ENCODE assay signal across 1 cellular context in genomic region chr2:20536619-20537422, GRCh38.
TF ChIP-seq lines count a peak whose summit lies in the region.

No MANE protein-coding gene starts in this region.

TF ChIP-seq in HepG2, 621 proteins besides CTCF, POLR2A, EP300 and RAD21 (continued from another document and continues in another):
- TF ChIP-seq ZNF407 (CRISPR knock-in tag; IDR thresholded peaks at IDR 0.05; ENCODE audit: not compliant biosample characterization) = peak; percentile 27
- TF ChIP-seq U2AF2 (IDR thresholded peaks at IDR 0.05; ENCODE audit: low read depth, low read length) = no peak
- peak; percentile 36; the same call in 1 of the 2 replicates for TF ChIP-seq ZNF768 (CRISPR knock-in tag; IDR thresholded peaks at IDR 0.05)
- TF ChIP-seq NFE2L2 (IDR thresholded peaks at IDR 0.05; ENCODE audit: low read length) = no peak
- TF ChIP-seq RFX5 (IDR thresholded peaks at IDR 0.05; ENCODE audit: low read depth, low read length) = no peak
- 0 out of 2 replicates have a peak, but pooled peaks have one; percentile 51 for TF ChIP-seq ZNF816 (CRISPR knock-in tag; IDR thresholded peaks at IDR 0.05; ENCODE audit: borderline replicate concordance)
- 0 out of 2 replicates have a peak, but pooled peaks have one; percentile 84 for TF ChIP-seq ATF5 (CRISPR knock-in tag; IDR thresholded peaks at IDR 0.05; ENCODE audit: low read depth)
- peak; percentile 75 for TF ChIP-seq BRD4 (CRISPR knock-in tag; IDR thresholded peaks at IDR 0.05)
- peak; percentile 51; the same call in 1 of the 2 replicates for TF ChIP-seq UBTF (CRISPR knock-in tag; IDR thresholded peaks at IDR 0.05)
- TF ChIP-seq SALL1 (CRISPR knock-in tag; IDR thresholded peaks at IDR 0.05) = peak; percentile 33; the same call in 1 of the 2 replicates
- TF ChIP-seq ATF3 (CRISPR knock-in tag; IDR thresholded peaks at IDR 0.05) = no peak; the same call in 1 of the 2 replicates
- TF ChIP-seq SP2 (CRISPR knock-in tag; IDR thresholded peaks at IDR 0.05) = no peak
- 0 out of 2 replicates have a peak, but pooled peaks have one; percentile 11 for TF ChIP-seq RXRA (CRISPR knock-in tag; IDR thresholded peaks at IDR 0.05)
- no peak for TF ChIP-seq CREB1 (IDR thresholded peaks at IDR 0.05)
- no peak for TF ChIP-seq CREB1 (CRISPR knock-in tag; IDR thresholded peaks at IDR 0.05)
- no peak for TF ChIP-seq MIER3 (CRISPR knock-in tag; IDR thresholded peaks at IDR 0.05; ENCODE audit: borderline replicate concordance)
- TF ChIP-seq EEA1 (CRISPR knock-in tag; IDR thresholded peaks at IDR 0.05; ENCODE audit: borderline replicate concordance) = 0 out of 2 replicates have a peak, but pooled peaks have one; percentile 73
- 0 out of 2 replicates have a peak, but pooled peaks have one; percentile 0 for TF ChIP-seq POLR2AphosphoS5 (IDR thresholded peaks at IDR 0.05; ENCODE audit: low read depth, low read length)
- no peak for TF ChIP-seq NONO (IDR thresholded peaks at IDR 0.05)
- 0 out of 2 replicates have a peak, but pooled peaks have one; percentile 54 for TF ChIP-seq NONO (CRISPR knock-in tag; conservative IDR thresholded peaks at IDR 0.05)
- TF ChIP-seq EHMT2 (IDR thresholded peaks at IDR 0.05; ENCODE audit: borderline replicate concordance, low read depth, low read length) = 0 out of 2 replicates have a peak, but pooled peaks have one; percentile 1
- no peak for TF ChIP-seq ARNT (IDR thresholded peaks at IDR 0.05)
- TF ChIP-seq MXD3 (CRISPR knock-in tag; IDR thresholded peaks at IDR 0.05) = no peak; the same call in 1 of the 2 replicates
- TF ChIP-seq ZFY (CRISPR knock-in tag; IDR thresholded peaks at IDR 0.05) = peak; percentile 50
- TF ChIP-seq RBFOX2 (IDR thresholded peaks at IDR 0.05; ENCODE audit: low read depth, low read length) = peak; percentile 53; the same call in 1 of the 2 replicates
- TF ChIP-seq YY1 (IDR thresholded peaks at IDR 0.05; ENCODE audit: insufficient read depth, insufficient replicate concordance, low read depth, low read length) = peak; percentile 9
- TF ChIP-seq RORA (CRISPR knock-in tag; IDR thresholded peaks at IDR 0.05) = no peak
- TF ChIP-seq GMEB1 (CRISPR knock-in tag; IDR thresholded peaks at IDR 0.05; ENCODE audit: borderline replicate concordance) = 0 out of 2 replicates have a peak, but pooled peaks have one; percentile 20
- TF ChIP-seq MED1 (CRISPR knock-in tag; IDR thresholded peaks at IDR 0.05) = no peak
- no peak for TF ChIP-seq CENPT (CRISPR knock-in tag; IDR thresholded peaks at IDR 0.05; ENCODE audit: low read depth)
- no peak for TF ChIP-seq SIN3A (IDR thresholded peaks at IDR 0.05; ENCODE audit: borderline replicate concordance, low read depth, low read length)
- TF ChIP-seq SALL2 (CRISPR knock-in tag; IDR thresholded peaks at IDR 0.05) = no peak
- no peak for TF ChIP-seq ZFP62 (CRISPR knock-in tag; IDR thresholded peaks at IDR 0.05)
- no peak for TF ChIP-seq FOSL1 (CRISPR knock-in tag; IDR thresholded peaks at IDR 0.05; ENCODE audit: borderline replicate concordance)
- no peak for TF ChIP-seq ZNF616 (CRISPR knock-in tag; IDR thresholded peaks at IDR 0.05; ENCODE audit: low read depth)
- TF ChIP-seq YEATS4 (CRISPR knock-in tag; IDR thresholded peaks at IDR 0.05; ENCODE audit: borderline replicate concordance) = 0 out of 2 replicates have a peak, but pooled peaks have one; percentile 43
- no peak for TF ChIP-seq RNF219 (CRISPR knock-in tag; IDR thresholded peaks at IDR 0.05)
- no peak for TF ChIP-seq ZNF660 (CRISPR knock-in tag; IDR thresholded peaks at IDR 0.05; ENCODE audit: borderline replicate concordance, low read depth)
- 0 out of 2 replicates have a peak, but pooled peaks have one; percentile 5 for TF ChIP-seq GZF1 (CRISPR knock-in tag; IDR thresholded peaks at IDR 0.05)
- TF ChIP-seq HIVEP1 (CRISPR knock-in tag; IDR thresholded peaks at IDR 0.05) = peak; percentile 19; the same call in 1 of the 2 replicates
- peak; percentile 60; the same call in 1 of the 2 replicates for TF ChIP-seq ZNF749 (CRISPR knock-in tag; IDR thresholded peaks at IDR 0.05; ENCODE audit: borderline replicate concordance)
- TF ChIP-seq ZNF724P (CRISPR knock-in tag; IDR thresholded peaks at IDR 0.05; ENCODE audit: borderline replicate concordance) = no peak; the same call in 1 of the 2 replicates
- TF ChIP-seq HDAC1 (CRISPR knock-in tag; IDR thresholded peaks at IDR 0.05) = 0 out of 2 replicates have a peak, but pooled peaks have one; percentile 36
- no peak for TF ChIP-seq RFXANK (CRISPR knock-in tag; IDR thresholded peaks at IDR 0.05)
- no peak for TF ChIP-seq MYPOP (CRISPR knock-in tag; IDR thresholded peaks at IDR 0.05)
